ENCODE assay signal across 28 cellular contexts in the genomic region with DNA sequence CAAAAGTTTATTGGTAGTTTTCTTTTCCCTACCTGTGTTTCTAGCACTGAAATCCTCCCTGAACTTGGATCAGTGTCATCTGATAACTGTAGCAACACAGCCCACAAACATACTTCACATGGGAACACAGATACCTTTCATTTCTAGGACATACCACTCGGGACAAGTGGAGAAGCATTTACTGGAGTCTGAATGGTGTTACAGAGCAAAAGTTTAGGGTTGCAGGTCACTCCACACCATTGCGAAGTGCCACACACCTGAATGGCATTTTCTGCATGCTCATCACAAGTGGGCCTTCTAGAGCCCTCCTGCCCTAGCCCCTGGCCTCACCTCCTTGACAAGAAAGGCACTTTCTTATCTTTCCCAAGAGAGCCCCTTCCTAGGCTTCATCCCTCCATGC.
"Had no signal": no experiment of that assay in that cellular context is flagged by ENCODE, and none has a peak within 500 bp of the region (broad histone marks: within the 10 kb centered on the region; RNA-seq: fewer than 3 reads in every experiment).

No MANE protein-coding gene starts in this region.

- DNase-seq: natural killer cell; occipital lobe; ovary; posterior cingulate gyrus; psoas muscle; right cardiac atrium; right lobe of liver; sigmoid colon; small intestine; stimulated activated CD4-positive, alpha-beta T cell treated with anti-CD3 and anti-CD28 coated beads, Interleukin-15, amount 100 ng/mL, for 24 hours; stimulated activated CD4-positive, alpha-beta T cell treated with anti-CD3 and anti-CD28 coated beads, Interleukin-2, amount 100 ng/mL, for 24 hours; stimulated activated CD4-positive, alpha-beta T cell treated with anti-CD3 and anti-CD28 coated beads, Interleukin-2, amount 100 ng/mL, for 48 hours; stimulated activated CD4-positive, alpha-beta T cell treated with anti-CD3 and anti-CD28 coated beads, Interleukin-4, amount 100 ng/mL, for 24 hours; stimulated activated naive B cell treated with anti-CD40 and anti-IgM and Interleukin-4, amounts not matched to agents 10 μg/mL and 1 μg/mL and 100 μg/mL, for 72 hours; stimulated activated naive CD4-positive, alpha-beta T cell treated with Interleukin-2 at 50 U/mL for 16 hours; stomach; thyroid gland; trophoblast cell; upper lobe of left lung; uterus had no signal

- ATAC-seq: natural killer cell; psoas muscle; right cardiac atrium; right lobe of liver; stimulated activated effector memory CD8-positive, alpha-beta T cell treated with anti-CD3 and anti-CD28 coated beads, Interleukin-12 subunit alpha, Interleukin-12 subunit beta, amount 100 ng/mL, for 72 hours; stimulated activated naive B cell treated with anti-CD40 and anti-IgM and Interleukin-4, amounts not matched to agents 10 μg/mL and 1 μg/mL and 100 μg/mL, for 72 hours had no signal

- H3K9me3 ChIP-seq: ovary, psoas muscle, right lobe of liver, sigmoid colon, stomach, thoracic aorta, thyroid gland, tibial nerve, upper lobe of left lung, uterus had no signal

- H3K9me3 Mint-ChIP-seq: natural killer cell; nephron; neural progenitor cell; stimulated activated effector memory CD8-positive, alpha-beta T cell treated with anti-CD3 and anti-CD28 coated beads, Interleukin-12 subunit alpha, Interleukin-12 subunit beta, amount 100 ng/mL, for 72 hours; stimulated activated naive B cell treated with anti-CD40 and anti-IgM and Interleukin-4, amounts not matched to agents 10 μg/mL and 1 μg/mL and 100 μg/mL, for 72 hours; stimulated activated naive CD8-positive, alpha-beta T cell treated with anti-CD3 and anti-CD28 coated beads, Interleukin-15, Interleukin-2, amounts not matched to agents 100 ng/mL and 50 ng/mL, for 24 hours had no signal

- H3K36me3 Mint-ChIP-seq: natural killer cell; neural progenitor cell; stimulated activated effector memory CD8-positive, alpha-beta T cell treated with anti-CD3 and anti-CD28 coated beads, Interleukin-12 subunit alpha, Interleukin-12 subunit beta, amount 100 ng/mL, for 72 hours; stimulated activated naive B cell treated with anti-CD40 and anti-IgM and Interleukin-4, amounts not matched to agents 10 μg/mL and 1 μg/mL and 100 μg/mL, for 72 hours had no signal

- H3K4me1 Mint-ChIP-seq: natural killer cell; stimulated activated naive B cell treated with anti-CD40 and anti-IgM and Interleukin-4, amounts not matched to agents 10 μg/mL and 1 μg/mL and 100 μg/mL, for 72 hours had no signal

- H3K4me1 ChIP-seq: psoas muscle, right lobe of liver, sigmoid colon, thyroid gland, upper lobe of left lung, uterus had no signal

- H3K27me3 ChIP-seq: neural progenitor cell, ovary, right lobe of liver, sigmoid colon, thyroid gland, tibial nerve, upper lobe of left lung, uterus had no signal

- H3K36me3 ChIP-seq: neural progenitor cell, ovary, right lobe of liver, sigmoid colon, stomach, thoracic aorta, thyroid gland, tibial nerve, upper lobe of left lung, uterus had no signal

- H3K4me3 Mint-ChIP-seq: natural killer cell; nephron; neural progenitor cell; stimulated activated effector memory CD8-positive, alpha-beta T cell treated with anti-CD3 and anti-CD28 coated beads, Interleukin-12 subunit alpha, Interleukin-12 subunit beta, amount 100 ng/mL, for 72 hours; stimulated activated naive B cell treated with anti-CD40 and anti-IgM and Interleukin-4, amounts not matched to agents 10 μg/mL and 1 μg/mL and 100 μg/mL, for 72 hours; stimulated activated naive CD8-positive, alpha-beta T cell treated with anti-CD3 and anti-CD28 coated beads, Interleukin-15, Interleukin-2, amounts not matched to agents 100 ng/mL and 50 ng/mL, for 24 hours had no signal

- H3K4me3 ChIP-seq: neural progenitor cell, ovary, psoas muscle, right lobe of liver, sigmoid colon, stomach, thoracic aorta, thyroid gland, tibial nerve, upper lobe of left lung, uterus had no signal

- H3K27ac Mint-ChIP-seq: natural killer cell; nephron; neural progenitor cell; progenitor cell of endocrine pancreas; stimulated activated effector memory CD8-positive, alpha-beta T cell treated with anti-CD3 and anti-CD28 coated beads, Interleukin-12 subunit alpha, Interleukin-12 subunit beta, amount 100 ng/mL, for 72 hours; stimulated activated naive B cell treated with anti-CD40 and anti-IgM and Interleukin-4, amounts not matched to agents 10 μg/mL and 1 μg/mL and 100 μg/mL, for 72 hours; stimulated activated naive CD8-positive, alpha-beta T cell treated with anti-CD3 and anti-CD28 coated beads, Interleukin-15, Interleukin-2, amounts not matched to agents 100 ng/mL and 50 ng/mL, for 24 hours had no signal

- H3K27ac ChIP-seq: neural progenitor cell, ovary, parathyroid adenoma, psoas muscle, right lobe of liver, sigmoid colon, stomach, thoracic aorta, thyroid gland, tibial nerve, upper lobe of left lung, uterus had no signal
